8 cellular contexts compared by ENCODE assay signal in genomic region chr1:47527653-47528272, GRCh38.
A peak's percentile ranks its signal among the peaks of the same experiment; 100 is the strongest.
DNase-seq lines count a peak whose midpoint lies in the region; ATAC-seq and TF ChIP-seq lines count a peak whose summit lies in the region.

No MANE protein-coding gene starts in this region.

- peaks cover 0 to under 1% of the 10 kb centered on the region in 2 donors for H3K4me1 Mint-ChIP-seq in natural killer cell

- no peak overlapping the region for H2AFZ ChIP-seq in OCI-LY1 (ENCODE audit: low read length)

- intact Hi-C loops in esophagus squamous epithelium (cut with DNase I) = no loop called here
- intact Hi-C loops in natural killer cell (cut with micrococcal nuclease) = no loop called here

- no peak overlapping the region for H3K9ac ChIP-seq in OCI-LY1 (ENCODE audit: low read length)

- H3K27ac Mint-ChIP-seq in natural killer cell = no peak overlapping the region

- no peaks in the 10 kb centered on the region for H3K79me2 ChIP-seq in OCI-LY1 (ENCODE audit: insufficient read depth, low read length)

- H3K4me2 ChIP-seq in OCI-LY1 (ENCODE audit: low read length) = no peak overlapping the region

- H3K36me3 Mint-ChIP-seq in natural killer cell = peaks cover 14% of the 10 kb centered on the region

- H3K4me3 ChIP-seq in OCI-LY1 (ENCODE audit: low read depth, low read length, poor library complexity, severe bottlenecking) = no peak overlapping the region
- no peak overlapping the region for H3K4me3 ChIP-seq in esophagus squamous epithelium
- no peak overlapping the region for H3K4me3 ChIP-seq in upper lobe of left lung

- peaks cover 10% of the 10 kb centered on the region for H3K9me3 ChIP-seq in OCI-LY1 (ENCODE audit: low read length)
- peaks cover 0 to 11% (median 11%) of the 10 kb centered on the region in 3 donors for H3K9me3 ChIP-seq in esophagus squamous epithelium
- peaks cover 8 to 10% (median 8%) of the 10 kb centered on the region in 4 donors for H3K9me3 ChIP-seq in upper lobe of left lung

- TF ChIP-seq POLR2A in esophagus squamous epithelium (IDR thresholded peaks at IDR 0.05) (no peak), upper lobe of left lung (IDR thresholded peaks at IDR 0.05) (no peak)

- peaks cover 3% of the 10 kb centered on the region in 2 donors for H3K9me3 Mint-ChIP-seq in natural killer cell

- H3K27me3 ChIP-seq in OCI-LY1 (ENCODE audit: insufficient read depth, low read length) (no peaks in the 10 kb centered on the region), esophagus squamous epithelium (peaks cover 0 to 84% (median 0%) of the 10 kb centered on the region in 4 donors), upper lobe of left lung (no peaks in the 10 kb centered on the region)

- ATAC-seq in upper lobe of left lung (ENCODE audit: low FRiP score in 2 of 2) = peak in 1 of 2 donors; percentile 72
- ATAC-seq in natural killer cell = no peak

- 50 to 62% methylated on average over 7 of the region's 7 CpGs for WGBS in esophagus squamous epithelium, 2 donors
- 44 to 55% methylated on average over 7 of the region's 7 CpGs for WGBS in upper lobe of left lung, 2 donors

- peaks cover 33 to 66% of the 10 kb centered on the region in 2 donors for H3K27me3 Mint-ChIP-seq in natural killer cell (ENCODE audit: low read depth in 2 of 2)

- no peaks in the 10 kb centered on the region for H3F3A ChIP-seq in OCI-LY1 (ENCODE audit: insufficient read depth, low read length)

- no peak overlapping the region for H3K4me3 Mint-ChIP-seq in natural killer cell

- no peaks in the 10 kb centered on the region for H3K36me3 ChIP-seq in OCI-LY1 (ENCODE audit: insufficient read depth, low read length)
- no peaks in the 10 kb centered on the region for H3K36me3 ChIP-seq in esophagus squamous epithelium
- H3K36me3 ChIP-seq in upper lobe of left lung = no peaks in the 10 kb centered on the region

- no peaks in the 10 kb centered on the region for H4K20me1 ChIP-seq in OCI-LY1 (ENCODE audit: insufficient read depth, low read length)

- TF ChIP-seq CTCF in OCI-LY1 (IDR thresholded peaks at IDR 0.05; ENCODE audit: low read length) (peak; percentile 79), esophagus squamous epithelium (IDR thresholded peaks at IDR 0.05) (peak in 5 of 6 experiments; percentile 26 to 66 (median 30)), upper lobe of left lung (IDR thresholded peaks at IDR 0.05) (peak; percentile 31 to 61 (median 42)), natural killer cell (IDR thresholded peaks at IDR 0.05) (no peak)

- no peaks in the 10 kb centered on the region for H3K9me2 ChIP-seq in OCI-LY1 (ENCODE audit: low read depth, low read length)

- no peak for TF ChIP-seq EP300 in upper lobe of left lung (IDR thresholded peaks at IDR 0.05)

- H3K4me1 ChIP-seq in OCI-LY1 (ENCODE audit: insufficient read depth, low read length, severe bottlenecking) = no peaks in the 10 kb centered on the region
- peaks cover 0 to 3% (median 2%) of the 10 kb centered on the region in 3 donors for H3K4me1 ChIP-seq in esophagus squamous epithelium
- H3K4me1 ChIP-seq in upper lobe of left lung = peaks cover 0 to 3% (median 1%) of the 10 kb centered on the region in 4 donors

- no peak overlapping the region for H3K27ac ChIP-seq in OCI-LY1 (ENCODE audit: low read depth, low read length, poor library complexity, severe bottlenecking)
- H3K27ac ChIP-seq in esophagus squamous epithelium = no peak overlapping the region
- H3K27ac ChIP-seq in upper lobe of left lung = no peak overlapping the region

- DNase-seq in stimulated activated CD4-positive, alpha-beta T cell treated with anti-CD3 and anti-CD28 coated beads, Interleukin-15, amount 100 ng/mL, for 24 hours = peak; percentile 12
- DNase-seq in stimulated activated CD4-positive, alpha-beta T cell treated with anti-CD3 and anti-CD28 coated beads, Interleukin-4, amount 100 ng/mL, for 1 hour = no peak
- DNase-seq in esophagus squamous epithelium (lab: John Stamatoyannopoulos, UW) (no peak), upper lobe of left lung (peak in 1 of 2 donors; percentile 34), Ammon's horn (ENCODE audit: low spot score) (no peak), NCI-H1694 (lab: John Stamatoyannopoulos, UW) (no peak), natural killer cell (no peak)
